In the genomic region with DNA sequence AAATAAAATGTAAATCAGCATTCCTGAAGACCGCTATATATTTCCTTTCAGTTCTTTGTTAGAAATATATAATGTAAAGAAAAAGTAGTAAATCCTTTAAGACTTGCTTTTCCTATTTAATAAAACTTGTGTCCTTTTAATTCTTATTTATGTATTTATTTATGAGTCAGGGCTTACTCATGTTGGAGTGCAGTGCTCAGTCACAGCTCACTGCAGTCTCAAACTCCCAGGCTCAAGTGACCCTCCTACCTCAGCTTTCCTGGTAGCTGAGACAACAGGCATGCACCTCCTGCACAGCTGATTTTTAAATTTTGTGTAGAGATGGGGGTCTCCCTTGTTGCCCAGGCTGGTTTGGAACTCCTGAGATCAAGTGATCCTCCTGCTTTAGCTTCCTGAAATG, we compare ENCODE assay signal across 25 cellular contexts.
DNase-seq lines count a peak whose midpoint lies in the region; ATAC-seq and TF ChIP-seq lines count a peak whose summit lies in the region.
"Had no signal": no experiment of that assay in that cellular context is flagged by ENCODE, and none has a peak within 500 bp of the region (broad histone marks: within the 10 kb centered on the region; RNA-seq: fewer than 3 reads in every experiment).

No MANE protein-coding gene starts in this region.

- TF ChIP-seq CTCF in brain microvascular endothelial cell (IDR thresholded peaks at IDR 0.05; ENCODE audit: low read depth, low read length, missing control alignments): no peak
- TF ChIP-seq CTCF in upper lobe of right lung (IDR thresholded peaks at IDR 0.05): no peak

- H3K4me1 ChIP-seq in upper lobe of right lung: no peaks in the 10 kb centered on the region

- DNase-seq in ACHN: peak; percentile 10
- peak; percentile 4 for DNase-seq in HPDE6-E6E7 (ENCODE audit: extremely low spot score)
- peak; percentile 14 for DNase-seq in brain microvascular endothelial cell
- DNase-seq in iris pigment epithelial cell (ENCODE audit: low read depth): peak; percentile 11
- no peak for DNase-seq in T-helper 1 cell
- DNase-seq in stimulated activated CD4-positive, alpha-beta T cell treated with anti-CD3 and anti-CD28 coated beads, Interleukin-4, amount 100 ng/mL, for 1 hour: no peak
- DNase-seq in upper lobe of right lung: no peak
- DNase-seq in posterior vena cava (ENCODE audit: low spot score): no peak
- DNase-seq: activated CD8-positive, alpha-beta memory T cell treated with anti-CD3 and anti-CD28 coated beads for 24 hours; activated naive CD4-positive, alpha-beta T cell treated with Interleukin-2 at 50 U/mL for 16 hours; activated T-cell treated with anti-CD3 and anti-CD28 coated beads, Interleukin-2, amount 50 U/mL, for 24 hours; amniotic stem cell; C1 segment of cervical spinal cord; central memory CD4-positive, alpha-beta T cell; erythroblast; glutamatergic neuron; left cardiac atrium; naive B cell; NCI-H187; occipital lobe; OCI-M1; retina; SHP77; stimulated activated naive CD8-positive, alpha-beta T cell treated with anti-CD3 and anti-CD28 coated beads, Interleukin-15, amount 100 ng/mL, for 72 hours; SW 1271 had no signal

- H3K27ac ChIP-seq in brain microvascular endothelial cell (no peak overlapping the region), upper lobe of right lung (no peak overlapping the region)

- H3K36me3 ChIP-seq in brain microvascular endothelial cell (replicated peaks) (no peaks in the 10 kb centered on the region), upper lobe of right lung (no peaks in the 10 kb centered on the region)

- H3K4me3 ChIP-seq in brain microvascular endothelial cell (ENCODE audit: low read depth, low read length): no peak overlapping the region
- H3K4me3 ChIP-seq in upper lobe of right lung: no peak overlapping the region

- no peaks in the 10 kb centered on the region for H3K9me3 ChIP-seq in upper lobe of right lung

- H3K27me3 ChIP-seq in brain microvascular endothelial cell (replicated peaks): no peaks in the 10 kb centered on the region
- no peaks in the 10 kb centered on the region for H3K27me3 ChIP-seq in upper lobe of right lung

- in situ Hi-C loops in ACHN (cut with HindIII; ENCODE audit: low pct_ligation_motif_present, low pct_unique_long_range_greater_than_20kb, low sequenced_read_pairs): no loop called here
- in situ Hi-C loops in brain microvascular endothelial cell (cut with HindIII; ENCODE audit: low pct_ligation_motif_present, low sequenced_read_pairs): no loop called here

- no peak for ATAC-seq in upper lobe of right lung
- ATAC-seq: left cardiac atrium; stimulated activated naive CD8-positive, alpha-beta T cell treated with anti-CD3 and anti-CD28 coated beads, Interleukin-15, amount 100 ng/mL, for 72 hours had no signal

- intact Hi-C loops in upper lobe of right lung (cut with DNase I) (no loop called here), posterior vena cava (cut with DNase I) (no loop called here)

Comparison
In these comparisons a context has a peak if more than half of its experiments do, and no peak if none do; other contexts are left out.
1. DNase-seq: peak in ACHN (single experiment), HPDE6-E6E7 (single experiment), brain microvascular endothelial cell (single experiment) and iris pigment epithelial cell (single experiment); none in T-helper 1 cell (0 of 5), stimulated activated CD4-positive, alpha-beta T cell treated with anti-CD3 and anti-CD28 coated beads, Interleukin-4, amount 100 ng/mL, for 1 hour (single experiment), upper lobe of right lung (single experiment) and posterior vena cava (single experiment).